ENCODE assay signal across 27 cellular contexts in the genomic region with DNA sequence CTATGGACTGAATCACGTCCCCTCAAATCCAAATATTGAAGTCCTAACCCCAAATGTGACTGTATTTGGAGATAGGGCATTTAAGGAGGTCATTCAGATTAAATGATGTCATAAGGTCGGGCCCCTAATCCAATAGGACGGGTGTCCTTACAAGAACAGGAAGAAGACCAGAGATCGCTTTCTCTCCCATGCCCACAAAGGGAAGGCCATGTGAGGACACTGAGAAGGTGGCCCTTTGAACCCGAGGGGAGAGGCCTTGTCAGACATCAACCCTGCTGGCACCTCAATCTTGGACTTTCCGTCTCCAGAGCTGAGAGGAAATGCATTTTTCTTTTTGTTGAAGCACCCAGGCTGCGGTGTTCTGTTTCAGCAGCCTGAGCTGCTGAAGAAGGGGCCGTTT.
"Had no signal": no experiment of that assay in that cellular context is flagged by ENCODE, and none has a peak within 500 bp of the region (broad histone marks: within the 10 kb centered on the region; RNA-seq: fewer than 3 reads in every experiment).

No MANE protein-coding gene starts in this region.

- H3K4me3 ChIP-seq: colonic mucosa, gastroesophageal sphincter, heart left ventricle, hepatocyte, left lung, neural progenitor cell, prostate gland, skin epidermis, thoracic aorta, tibial nerve, upper lobe of right lung, vagina had no signal

- ATAC-seq: esophagus mucosa; gastroesophageal sphincter; heart left ventricle; left cardiac atrium; left lung; naive thymus-derived CD4-positive, alpha-beta T cell; right cardiac atrium; stimulated activated naive B cell treated with anti-CD40 and anti-IgM and Interleukin-4, amounts not matched to agents 10 μg/mL and 1 μg/mL and 100 μg/mL, for 72 hours; upper lobe of right lung had no signal

- H3K27me3 ChIP-seq: colonic mucosa, gastroesophageal sphincter, heart left ventricle, hepatocyte, left lung, neural progenitor cell, tibial nerve, upper lobe of right lung, vagina had no signal

- H3K36me3 ChIP-seq: colonic mucosa, gastroesophageal sphincter, heart left ventricle, left lung, neural progenitor cell, prostate gland, thoracic aorta, tibial nerve, upper lobe of right lung, vagina had no signal

- H3K9me3 Mint-ChIP-seq: dendritic cell treated with granulocyte-macrophage colony-stimulating factor and Interleukin-4, amounts not matched to agents 40 ng/mL and 50 ng/mL, for 4 days; endodermal cell; naive thymus-derived CD4-positive, alpha-beta T cell; nephron; stimulated activated naive B cell treated with anti-CD40 and anti-IgM and Interleukin-4, amounts not matched to agents 10 μg/mL and 1 μg/mL and 100 μg/mL, for 72 hours; stimulated activated naive CD8-positive, alpha-beta T cell treated with anti-CD3 and anti-CD28 coated beads, Interleukin-15, Interleukin-2, amounts not matched to agents 100 ng/mL and 50 ng/mL, for 24 hours had no signal

- H3K36me3 Mint-ChIP-seq: neural progenitor cell; stimulated activated naive B cell treated with anti-CD40 and anti-IgM and Interleukin-4, amounts not matched to agents 10 μg/mL and 1 μg/mL and 100 μg/mL, for 72 hours had no signal

- H3K9me3 ChIP-seq: colonic mucosa, gastroesophageal sphincter, heart left ventricle, left lung, prostate gland, thoracic aorta, tibial nerve, upper lobe of right lung, vagina had no signal

- H3K27ac ChIP-seq: colonic mucosa, epithelial cell of prostate, gastroesophageal sphincter, heart left ventricle, hepatocyte, left lung, neural progenitor cell, prostate gland, skin epidermis, thoracic aorta, tibial nerve, upper lobe of right lung, vagina had no signal

- H3K27me3 Mint-ChIP-seq: dendritic cell treated with granulocyte-macrophage colony-stimulating factor and Interleukin-4, amounts not matched to agents 40 ng/mL and 50 ng/mL, for 4 days; naive thymus-derived CD4-positive, alpha-beta T cell; stimulated activated naive CD8-positive, alpha-beta T cell treated with anti-CD3 and anti-CD28 coated beads, Interleukin-15, Interleukin-2, amounts not matched to agents 100 ng/mL and 50 ng/mL, for 24 hours had no signal

- H3K4me3 Mint-ChIP-seq: dendritic cell treated with granulocyte-macrophage colony-stimulating factor and Interleukin-4, amounts not matched to agents 40 ng/mL and 50 ng/mL, for 4 days; endodermal cell; naive thymus-derived CD4-positive, alpha-beta T cell; nephron; neural progenitor cell; stimulated activated naive B cell treated with anti-CD40 and anti-IgM and Interleukin-4, amounts not matched to agents 10 μg/mL and 1 μg/mL and 100 μg/mL, for 72 hours; stimulated activated naive CD8-positive, alpha-beta T cell treated with anti-CD3 and anti-CD28 coated beads, Interleukin-15, Interleukin-2, amounts not matched to agents 100 ng/mL and 50 ng/mL, for 24 hours had no signal

- DNase-seq: colonic mucosa; effector CD8-positive, alpha-beta T cell; endodermal cell; heart left ventricle; left cardiac atrium; left lung; mesendoderm; midbrain; naive thymus-derived CD4-positive, alpha-beta T cell; right cardiac atrium; stimulated activated CD4-positive, alpha-beta T cell treated with anti-CD3 and anti-CD28 coated beads, Interleukin-15, amount 100 ng/mL, for 24 hours; stimulated activated CD4-positive, alpha-beta T cell treated with anti-CD3 and anti-CD28 coated beads, Interleukin-2, amount 100 ng/mL, for 48 hours; stimulated activated naive B cell treated with anti-CD40 and anti-IgM and Interleukin-4, amounts not matched to agents 10 μg/mL and 1 μg/mL and 100 μg/mL, for 72 hours; upper lobe of right lung had no signal

- H3K27ac Mint-ChIP-seq: endodermal cell; naive thymus-derived CD4-positive, alpha-beta T cell; nephron; neural progenitor cell; stimulated activated naive B cell treated with anti-CD40 and anti-IgM and Interleukin-4, amounts not matched to agents 10 μg/mL and 1 μg/mL and 100 μg/mL, for 72 hours had no signal

- H2AFZ ChIP-seq: hepatocyte, neural progenitor cell had no signal

- H3K9ac ChIP-seq: neural progenitor cell had no signal

- H3K4me2 ChIP-seq: hepatocyte, neural progenitor cell had no signal
